ENCODE assay signal across 8 cellular contexts in the genomic region with DNA sequence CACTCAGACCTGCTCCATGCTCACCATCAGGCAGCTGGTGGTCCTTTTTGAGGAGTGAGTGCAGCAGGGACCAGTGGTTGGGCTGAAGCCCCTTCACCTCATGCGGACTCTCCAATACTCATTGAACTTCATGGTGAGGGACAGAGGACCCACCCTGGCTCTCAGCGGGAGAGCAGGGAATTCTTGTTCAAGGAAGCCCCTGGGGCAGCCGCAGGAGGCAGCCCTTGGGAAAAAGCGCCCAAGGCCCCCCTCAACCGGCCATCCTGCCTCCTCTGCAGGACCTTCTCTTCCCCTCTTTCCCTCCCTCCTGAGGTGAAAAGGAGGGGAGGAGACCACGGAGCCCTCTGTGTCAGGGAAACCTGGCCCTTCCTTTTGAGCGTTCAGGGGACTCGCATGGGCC.
DNase-seq lines count a peak whose midpoint lies in the region; ATAC-seq and TF ChIP-seq lines count a peak whose summit lies in the region.
"Not testable (repeated sequence)": the region's sequence is repeated elsewhere in the genome, so short reads cannot be mapped to it uniquely, and the experiment has no call there.

No MANE protein-coding gene starts in this region.

- H3K27ac ChIP-seq in gastroesophageal sphincter; right lobe of liver; psoas muscle; aorta (ENCODE audit: low read depth in 1 of 2, low read length in 2 of 2): not testable (repeated sequence)

- TF ChIP-seq POLR2A in gastroesophageal sphincter (IDR thresholded peaks at IDR 0.05); right lobe of liver (IDR thresholded peaks at IDR 0.05): not testable (repeated sequence)

- H3K27me3 Mint-ChIP-seq in activated naive CD8-positive, alpha-beta T cell treated with anti-CD3 and anti-CD28 coated beads, Interleukin-2, amount 50 U/mL, for 24 hours; stimulated activated naive B cell treated with anti-CD40 and anti-IgM and Interleukin-4, amounts not matched to agents 10 μg/mL and 1 μg/mL and 100 μg/mL, for 72 hours: not testable (repeated sequence)

- not testable (repeated sequence) for H3K4me1 ChIP-seq in gastroesophageal sphincter; right lobe of liver; mucosa of descending colon (ENCODE audit: low read depth); psoas muscle; aorta (ENCODE audit: control insufficient read depth in 1 of 2, insufficient read depth in 2 of 2, low read length in 2 of 2)

- not testable (repeated sequence) for H3K9me3 ChIP-seq in gastroesophageal sphincter; right lobe of liver; psoas muscle; aorta (ENCODE audit: control insufficient read depth, low read length)
- H3K9me3 ChIP-seq in mucosa of descending colon, result peaks cover 10% of the 10 kb centered on the region

- H3K4me1 Mint-ChIP-seq in activated naive CD8-positive, alpha-beta T cell treated with anti-CD3 and anti-CD28 coated beads, Interleukin-2, amount 50 U/mL, for 24 hours; stimulated activated naive B cell treated with anti-CD40 and anti-IgM and Interleukin-4, amounts not matched to agents 10 μg/mL and 1 μg/mL and 100 μg/mL, for 72 hours: not testable (repeated sequence)

- not testable (repeated sequence) for H3K27ac Mint-ChIP-seq in activated naive CD8-positive, alpha-beta T cell treated with anti-CD3 and anti-CD28 coated beads, Interleukin-2, amount 50 U/mL, for 24 hours; stimulated activated naive B cell treated with anti-CD40 and anti-IgM and Interleukin-4, amounts not matched to agents 10 μg/mL and 1 μg/mL and 100 μg/mL, for 72 hours

- peak; percentile 13 for ATAC-seq in activated naive CD8-positive, alpha-beta T cell treated with anti-CD3 and anti-CD28 coated beads, Interleukin-2, amount 50 U/mL, for 24 hours
- ATAC-seq in gastroesophageal sphincter (peak; percentile 56), left ventricle myocardium superior (peak; percentile 39), right lobe of liver (peak; percentile 32 to 66 (median 46)), mucosa of descending colon (peak; percentile 48), psoas muscle (peak in 3 of 4 donors; percentile 37 to 51 (median 48)), aorta (ENCODE audit: low FRiP score) (peak; percentile 72)
- peak; percentile 20 to 24 for ATAC-seq in stimulated activated naive B cell treated with anti-CD40 and anti-IgM and Interleukin-4, amounts not matched to agents 10 μg/mL and 1 μg/mL and 100 μg/mL, for 72 hours (replicated peaks)

- DNase-seq in activated naive CD8-positive, alpha-beta T cell treated with anti-CD3 and anti-CD28 coated beads, Interleukin-2, amount 50 U/mL, for 24 hours; left ventricle myocardium superior; right lobe of liver; mucosa of descending colon; stimulated activated naive B cell treated with anti-CD40 and anti-IgM and Interleukin-4, amounts not matched to agents 10 μg/mL and 1 μg/mL and 100 μg/mL, for 72 hours: not testable (repeated sequence)
- DNase-seq in psoas muscle (peak in 1 of 2 donors; percentile 51), aorta (peak in 1 of 2 donors; percentile 76)

- H3K27me3 ChIP-seq in gastroesophageal sphincter; right lobe of liver; psoas muscle (ENCODE audit: insufficient read depth in 3 of 3, low read length in 2 of 3); aorta (ENCODE audit: control insufficient read depth in 1 of 2, insufficient read depth in 2 of 2, low read length in 1 of 2): not testable (repeated sequence)

- H3K4me3 ChIP-seq in gastroesophageal sphincter; right lobe of liver; mucosa of descending colon; psoas muscle; aorta (ENCODE audit: low read length in 2 of 2): not testable (repeated sequence)

- not testable (repeated sequence) for H3K4me3 Mint-ChIP-seq in activated naive CD8-positive, alpha-beta T cell treated with anti-CD3 and anti-CD28 coated beads, Interleukin-2, amount 50 U/mL, for 24 hours; stimulated activated naive B cell treated with anti-CD40 and anti-IgM and Interleukin-4, amounts not matched to agents 10 μg/mL and 1 μg/mL and 100 μg/mL, for 72 hours

- H3K36me3 ChIP-seq in gastroesophageal sphincter; right lobe of liver; mucosa of descending colon (ENCODE audit: low read depth); psoas muscle (ENCODE audit: insufficient read depth in 1 of 2, low read depth in 1 of 2); aorta (ENCODE audit: control insufficient read depth in 1 of 2, insufficient read depth in 2 of 2, low read length in 1 of 2): not testable (repeated sequence)

- not testable (repeated sequence) for H3K36me3 Mint-ChIP-seq in activated naive CD8-positive, alpha-beta T cell treated with anti-CD3 and anti-CD28 coated beads, Interleukin-2, amount 50 U/mL, for 24 hours (ENCODE audit: low read depth); stimulated activated naive B cell treated with anti-CD40 and anti-IgM and Interleukin-4, amounts not matched to agents 10 μg/mL and 1 μg/mL and 100 μg/mL, for 72 hours

- TF ChIP-seq EP300 in gastroesophageal sphincter (IDR thresholded peaks at IDR 0.05), result not testable (repeated sequence)

- intact Hi-C loops in left ventricle myocardium superior (cut with micrococcal nuclease); right lobe of liver (cut with DNase I); mucosa of descending colon (cut with DNase I, micrococcal nuclease); psoas muscle (cut with DNase I); aorta (cut with DNase I): not testable (repeated sequence)

- 50 to 74% methylated on average over 5 to 7 of the region's 8 CpGs for WGBS in gastroesophageal sphincter (ENCODE audit: low coverage in 1 of 2), 2 donors
- 48% methylated on average over 4 of the region's 8 CpGs for WGBS in right lobe of liver (ENCODE audit: insufficient coverage, low coverage, low lambda C conversion rate, missing lambda C conversion rate)
- WGBS in psoas muscle, 3 donors, result 67 to 72% (median 72%) methylated on average over 6 of the region's 8 CpGs
- 65 to 72% methylated on average over 6 of the region's 8 CpGs for WGBS in aorta, 2 donors

- H3K9me3 Mint-ChIP-seq in activated naive CD8-positive, alpha-beta T cell treated with anti-CD3 and anti-CD28 coated beads, Interleukin-2, amount 50 U/mL, for 24 hours; stimulated activated naive B cell treated with anti-CD40 and anti-IgM and Interleukin-4, amounts not matched to agents 10 μg/mL and 1 μg/mL and 100 μg/mL, for 72 hours: not testable (repeated sequence)

- TF ChIP-seq CTCF in gastroesophageal sphincter (IDR thresholded peaks at IDR 0.05); right lobe of liver (IDR thresholded peaks at IDR 0.05); mucosa of descending colon (IDR thresholded peaks at IDR 0.05); psoas muscle (IDR thresholded peaks at IDR 0.05): not testable (repeated sequence)

Comparison
In these comparisons a context has a peak if more than half of its experiments do, and no peak if none do; other contexts are left out.
1. ATAC-seq: peak in every context shown above with its lines; median percentile 72 in aorta; 56 in gastroesophageal sphincter; 48 in mucosa of descending colon; 48 in psoas muscle; 46 in right lobe of liver; 39 in left ventricle myocardium superior; 22 in stimulated activated naive B cell treated with anti-CD40 and anti-IgM and Interleukin-4, amounts not matched to agents 10 μg/mL and 1 μg/mL and 100 μg/mL, for 72 hours; 13 in activated naive CD8-positive, alpha-beta T cell treated with anti-CD3 and anti-CD28 coated beads, Interleukin-2, amount 50 U/mL, for 24 hours.